In genomic region chr13:74061939-74062595, GRCh38 we compare ENCODE assay signal across 8 cellular contexts.
DNase-seq lines count a peak whose midpoint lies in the region; ATAC-seq, FAIRE-seq and TF ChIP-seq lines count a peak whose summit lies in the region.

No MANE protein-coding gene starts in this region.

- H3K27ac Mint-ChIP-seq in stimulated activated naive B cell treated with anti-CD40 and anti-IgM and Interleukin-4, amounts not matched to agents 10 μg/mL and 1 μg/mL and 100 μg/mL, for 72 hours: peak overlapping the region; percentile 82

- H3K9me2 ChIP-seq in MM.1S (replicated peaks; ENCODE audit: insufficient read depth, low read length): no peaks in the 10 kb centered on the region

- H3K79me2 ChIP-seq in MM.1S (ENCODE audit: low read length) (peaks cover 49% of the 10 kb centered on the region), fibroblast of lung (ENCODE audit: control insufficient read depth, insufficient read depth, low read length) (peaks cover 10% of the 10 kb centered on the region)

- H3K36me3 Mint-ChIP-seq in stimulated activated naive B cell treated with anti-CD40 and anti-IgM and Interleukin-4, amounts not matched to agents 10 μg/mL and 1 μg/mL and 100 μg/mL, for 72 hours: peaks cover 15 to 30% of the 10 kb centered on the region in 2 donors

- H3K4me1 Mint-ChIP-seq in stimulated activated naive B cell treated with anti-CD40 and anti-IgM and Interleukin-4, amounts not matched to agents 10 μg/mL and 1 μg/mL and 100 μg/mL, for 72 hours: peaks cover 45 to 83% of the 10 kb centered on the region in 2 donors

- H3K4me3 Mint-ChIP-seq in stimulated activated naive B cell treated with anti-CD40 and anti-IgM and Interleukin-4, amounts not matched to agents 10 μg/mL and 1 μg/mL and 100 μg/mL, for 72 hours: peak overlapping the region; percentile 41 to 55

- TF ChIP-seq CTCF in MM.1S (IDR thresholded peaks at IDR 0.05; ENCODE audit: low read length): no peak
- no peak for TF ChIP-seq CTCF in fibroblast of lung (conservative IDR thresholded peaks at IDR 0.05 in 1 of 2, IDR thresholded peaks at IDR 0.05 in 1 of 2; ENCODE audit: low read depth in 1 of 2, low read length in 2 of 2)

- H3K4me3 ChIP-seq in MM.1S (ENCODE audit: low read length) (peak overlapping the region; percentile 53), fibroblast of lung (replicated peaks in 1 of 4; ENCODE audit: control extremely low read depth in 1 of 4, insufficient read depth in 1 of 4, low read depth in 3 of 4, low read length in 4 of 4) (no peak overlapping the region)

- DNase-seq in MM.1S (peak; percentile 85), fibroblast of lung (ENCODE audit: low read depth in 2 of 2) (peak; percentile 50 to 63), frontal cortex (ENCODE audit: low spot score in 2 of 2) (no peak), NCI-H510A treated with DMSO at 0.1 percent for 48 hours (lab: John Stamatoyannopoulos, UW) (no peak), NCI-H82 (lab: John Stamatoyannopoulos, UW) (no peak)
- DNase-seq in stimulated activated naive B cell treated with anti-CD40 and anti-IgM and Interleukin-4, amounts not matched to agents 10 μg/mL and 1 μg/mL and 100 μg/mL, for 72 hours: no peak

- no peak overlapping the region for H2AFZ ChIP-seq in MM.1S (ENCODE audit: low read length)
- no peak overlapping the region for H2AFZ ChIP-seq in fibroblast of lung (ENCODE audit: low read length)

- FAIRE-seq in frontal cortex (lab: Jason Lieb, UNC): no peak

- H3K9me3 ChIP-seq in MM.1S (replicated peaks; ENCODE audit: insufficient read depth, low read length): no peaks in the 10 kb centered on the region
- no peaks in the 10 kb centered on the region for H3K9me3 ChIP-seq in fibroblast of lung (ENCODE audit: control insufficient read depth, insufficient read depth, low read depth, low read length)

- no peaks in the 10 kb centered on the region for H3K36me3 ChIP-seq in MM.1S (replicated peaks; ENCODE audit: insufficient read depth, low read length)
- no peaks in the 10 kb centered on the region for H3K36me3 ChIP-seq in fibroblast of lung (ENCODE audit: control insufficient read depth, insufficient read depth, low read length)

- H3K27ac ChIP-seq in MM.1S (ENCODE audit: low read length) (peak overlapping the region; percentile 91), fibroblast of lung (ENCODE audit: insufficient read depth, low read length) (no peak overlapping the region)

- no peaks in the 10 kb centered on the region for H3K27me3 Mint-ChIP-seq in stimulated activated naive B cell treated with anti-CD40 and anti-IgM and Interleukin-4, amounts not matched to agents 10 μg/mL and 1 μg/mL and 100 μg/mL, for 72 hours

- peaks cover 2 to 11% of the 10 kb centered on the region in 2 donors for H3K9me3 Mint-ChIP-seq in stimulated activated naive B cell treated with anti-CD40 and anti-IgM and Interleukin-4, amounts not matched to agents 10 μg/mL and 1 μg/mL and 100 μg/mL, for 72 hours

- H3K4me2 ChIP-seq in MM.1S (ENCODE audit: low read depth, low read length) (peak overlapping the region; percentile 92), fibroblast of lung (ENCODE audit: extremely low read depth, insufficient read depth, low read length) (peak overlapping the region; percentile 87)

- H3K27me3 ChIP-seq in MM.1S (replicated peaks; ENCODE audit: insufficient read depth, low read length) (no peaks in the 10 kb centered on the region), fibroblast of lung (ENCODE audit: control insufficient read depth, insufficient read depth, low read length) (no peaks in the 10 kb centered on the region)

- peaks cover 32% of the 10 kb centered on the region for H3K4me1 ChIP-seq in MM.1S (ENCODE audit: low read length)
- H3K4me1 ChIP-seq in fibroblast of lung (ENCODE audit: control insufficient read depth, extremely low read depth, insufficient read depth, low read length): peaks cover 5% of the 10 kb centered on the region

- H4K20me1 ChIP-seq in MM.1S (ENCODE audit: insufficient read depth, low read length): no peaks in the 10 kb centered on the region
- no peaks in the 10 kb centered on the region for H4K20me1 ChIP-seq in fibroblast of lung (ENCODE audit: control insufficient read depth, extremely low read depth, insufficient read depth, low read length)

- H3F3A ChIP-seq in MM.1S (ENCODE audit: insufficient read depth, low read length): peaks cover 34% of the 10 kb centered on the region

- ATAC-seq in GM18498 (IDR thresholded peaks at IDR 0.05; ENCODE audit: unreplicated experiment): peak; percentile 83
- ATAC-seq in GM21723 (IDR thresholded peaks at IDR 0.05; ENCODE audit: unreplicated experiment): peak; percentile 72
- ATAC-seq in stimulated activated naive B cell treated with anti-CD40 and anti-IgM and Interleukin-4, amounts not matched to agents 10 μg/mL and 1 μg/mL and 100 μg/mL, for 72 hours (replicated peaks): peak; percentile 43 to 50

- H3K9ac ChIP-seq in MM.1S (ENCODE audit: low read length) (peak overlapping the region; percentile 68), fibroblast of lung (ENCODE audit: insufficient read depth, low read length) (no peak overlapping the region)

Comparison
In these comparisons a context has a peak if more than half of its experiments do, and no peak if none do; other contexts are left out.
1. DNase-seq: peak in MM.1S (single experiment) and fibroblast of lung (2 of 2); none in stimulated activated naive B cell treated with anti-CD40 and anti-IgM and Interleukin-4, amounts not matched to agents 10 μg/mL and 1 μg/mL and 100 μg/mL, for 72 hours (single experiment), frontal cortex (0 of 2), NCI-H510A treated with DMSO at 0.1 percent for 48 hours (single experiment) and NCI-H82 (single experiment).
2. Peak in every context shown above with its lines, with median percentiles within 50 percentile points of each other: ATAC-seq.